Comparison of ENCODE assay signal across 1 cellular context in the genomic region with DNA sequence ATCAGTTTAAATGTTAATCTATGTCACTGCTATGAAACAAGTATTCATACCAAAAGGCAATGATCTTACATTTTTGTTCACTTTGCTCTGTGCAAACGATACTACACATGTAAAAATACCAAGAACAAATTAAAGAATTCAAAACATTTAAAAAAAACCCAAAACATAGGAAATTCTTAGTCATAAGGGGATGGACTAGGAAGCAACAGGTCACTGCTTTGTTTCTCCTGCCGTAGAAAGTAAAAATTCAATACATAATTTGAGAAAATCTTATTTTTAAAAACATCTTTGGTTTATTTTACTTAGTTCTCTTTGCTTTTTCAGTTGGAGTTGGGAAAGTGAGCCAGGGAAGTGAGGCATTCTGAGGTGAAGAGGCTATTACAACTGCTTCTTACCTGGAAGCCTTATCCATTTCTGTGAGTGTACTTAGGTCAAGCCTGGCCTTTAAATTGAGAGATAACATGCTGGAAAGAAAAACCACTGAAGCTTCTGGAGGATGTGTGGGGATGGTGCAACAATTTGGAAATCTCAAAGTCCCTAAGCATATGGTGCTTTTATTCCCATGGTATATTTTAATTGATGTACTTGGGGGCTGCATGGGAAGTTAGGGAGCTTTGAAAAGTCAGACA.
TF ChIP-seq lines count a peak whose summit lies in the region.

No MANE protein-coding gene starts in this region.

TF ChIP-seq in GM23338, 12 proteins besides CTCF, POLR2A, EP300 and RAD21 (continued from another document):
- TF ChIP-seq, protein P1, sequence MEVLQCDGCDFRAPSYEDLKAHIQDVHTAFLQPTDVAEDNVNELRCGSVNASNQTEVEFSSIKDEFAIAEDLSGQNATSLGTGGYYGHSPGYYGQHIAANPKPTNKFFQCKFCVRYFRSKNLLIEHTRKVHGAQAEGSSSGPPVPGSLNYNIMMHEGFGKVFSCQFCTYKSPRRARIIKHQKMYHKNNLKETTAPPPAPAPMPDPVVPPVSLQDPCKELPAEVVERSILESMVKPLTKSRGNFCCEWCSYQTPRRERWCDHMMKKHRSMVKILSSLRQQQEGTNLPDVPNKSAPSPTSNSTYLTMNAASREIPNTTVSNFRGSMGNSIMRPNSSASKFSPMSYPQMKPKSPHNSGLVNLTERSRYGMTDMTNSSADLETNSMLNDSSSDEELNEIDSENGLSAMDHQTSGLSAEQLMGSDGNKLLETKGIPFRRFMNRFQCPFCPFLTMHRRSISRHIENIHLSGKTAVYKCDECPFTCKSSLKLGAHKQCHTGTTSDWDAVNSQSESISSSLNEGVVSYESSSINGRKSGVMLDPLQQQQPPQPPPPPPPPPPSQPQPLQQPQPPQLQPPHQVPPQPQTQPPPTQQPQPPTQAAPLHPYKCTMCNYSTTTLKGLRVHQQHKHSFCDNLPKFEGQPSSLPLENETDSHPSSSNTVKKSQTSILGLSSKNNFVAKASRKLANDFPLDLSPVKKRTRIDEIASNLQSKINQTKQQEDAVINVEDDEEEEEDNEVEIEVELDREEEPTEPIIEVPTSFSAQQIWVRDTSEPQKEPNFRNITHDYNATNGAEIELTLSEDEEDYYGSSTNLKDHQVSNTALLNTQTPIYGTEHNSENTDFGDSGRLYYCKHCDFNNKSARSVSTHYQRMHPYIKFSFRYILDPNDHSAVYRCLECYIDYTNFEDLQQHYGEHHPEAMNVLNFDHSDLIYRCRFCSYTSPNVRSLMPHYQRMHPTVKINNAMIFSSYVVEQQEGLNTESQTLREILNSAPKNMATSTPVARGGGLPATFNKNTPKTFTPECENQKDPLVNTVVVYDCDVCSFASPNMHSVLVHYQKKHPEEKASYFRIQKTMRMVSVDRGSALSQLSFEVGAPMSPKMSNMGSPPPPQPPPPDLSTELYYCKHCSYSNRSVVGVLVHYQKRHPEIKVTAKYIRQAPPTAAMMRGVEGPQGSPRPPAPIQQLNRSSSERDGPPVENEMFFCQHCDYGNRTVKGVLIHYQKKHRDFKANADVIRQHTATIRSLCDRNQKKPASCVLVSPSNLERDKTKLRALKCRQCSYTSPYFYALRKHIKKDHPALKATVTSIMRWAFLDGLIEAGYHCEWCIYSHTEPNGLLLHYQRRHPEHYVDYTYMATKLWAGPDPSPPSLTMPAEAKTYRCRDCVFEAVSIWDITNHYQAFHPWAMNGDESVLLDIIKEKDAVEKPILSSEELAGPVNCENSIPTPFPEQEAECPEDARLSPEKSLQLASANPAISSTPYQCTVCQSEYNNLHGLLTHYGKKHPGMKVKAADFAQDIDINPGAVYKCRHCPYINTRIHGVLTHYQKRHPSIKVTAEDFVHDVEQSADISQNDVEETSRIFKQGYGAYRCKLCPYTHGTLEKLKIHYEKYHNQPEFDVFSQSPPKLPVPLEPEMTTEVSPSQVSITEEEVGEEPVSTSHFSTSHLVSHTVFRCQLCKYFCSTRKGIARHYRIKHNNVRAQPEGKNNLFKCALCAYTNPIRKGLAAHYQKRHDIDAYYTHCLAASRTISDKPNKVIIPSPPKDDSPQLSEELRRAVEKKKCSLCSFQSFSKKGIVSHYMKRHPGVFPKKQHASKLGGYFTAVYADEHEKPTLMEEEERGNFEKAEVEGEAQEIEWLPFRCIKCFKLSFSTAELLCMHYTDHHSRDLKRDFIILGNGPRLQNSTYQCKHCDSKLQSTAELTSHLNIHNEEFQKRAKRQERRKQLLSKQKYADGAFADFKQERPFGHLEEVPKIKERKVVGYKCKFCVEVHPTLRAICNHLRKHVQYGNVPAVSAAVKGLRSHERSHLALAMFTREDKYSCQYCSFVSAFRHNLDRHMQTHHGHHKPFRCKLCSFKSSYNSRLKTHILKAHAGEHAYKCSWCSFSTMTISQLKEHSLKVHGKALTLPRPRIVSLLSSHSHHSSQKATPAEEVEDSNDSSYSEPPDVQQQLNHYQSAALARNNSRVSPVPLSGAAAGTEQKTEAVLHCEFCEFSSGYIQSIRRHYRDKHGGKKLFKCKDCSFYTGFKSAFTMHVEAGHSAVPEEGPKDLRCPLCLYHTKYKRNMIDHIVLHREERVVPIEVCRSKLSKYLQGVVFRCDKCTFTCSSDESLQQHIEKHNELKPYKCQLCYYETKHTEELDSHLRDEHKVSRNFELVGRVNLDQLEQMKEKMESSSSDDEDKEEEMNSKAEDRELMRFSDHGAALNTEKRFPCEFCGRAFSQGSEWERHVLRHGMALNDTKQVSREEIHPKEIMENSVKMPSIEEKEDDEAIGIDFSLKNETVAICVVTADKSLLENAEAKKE (CRISPR knock-in tag; IDR thresholded peaks at IDR 0.05) = no peak
TF ChIP-seq in GM23338: peak in this region for 0.
